22 cellular contexts compared by ENCODE assay signal in genomic region chr7:106029941-106030340, GRCh38.
DNase-seq lines count a peak whose midpoint lies in the region; ATAC-seq and TF ChIP-seq lines count a peak whose summit lies in the region.
"Had no signal": no experiment of that assay in that cellular context is flagged by ENCODE, and none has a peak within 500 bp of the region (broad histone marks: within the 10 kb centered on the region; RNA-seq: fewer than 3 reads in every experiment).

No MANE protein-coding gene starts in this region.

- H3K9me3 ChIP-seq in MM.1S (replicated peaks; ENCODE audit: insufficient read depth, low read length), result no peaks in the 10 kb centered on the region
- H3K9me3 ChIP-seq: neutrophil, tibial artery had no signal

- in situ Hi-C loops in brain microvascular endothelial cell (cut with HindIII; ENCODE audit: low pct_ligation_motif_present, low sequenced_read_pairs), result loop anchor here (25.0 kb wide), 1 partner anchor 268 kb away; no protein-coding TSS in a partner anchor

- H3K4me2 ChIP-seq in MM.1S (ENCODE audit: low read depth, low read length), result no peak overlapping the region
- H3K4me2 ChIP-seq: A549 had no signal

- DNase-seq in NCI-H82 (lab: John Stamatoyannopoulos, UW), result peak; percentile 34
- DNase-seq in NCI-H82 treated with DMSO at 0.1 percent for 48 hours (lab: John Stamatoyannopoulos, UW; ENCODE audit: unreplicated experiment), result no peak
- no peak for DNase-seq in MM.1S
- no peak for DNase-seq in brain microvascular endothelial cell
- no peak for DNase-seq in activated CD8-positive, alpha-beta memory T cell treated with anti-CD3 and anti-CD28 coated beads, Interleukin-2, amount 50 U/mL, for 4 hours
- DNase-seq: activated B cell treated with CpG ODN at 0.5 μM for 24 hours; activated CD8-positive, alpha-beta T cell treated with anti-CD3 and anti-CD28 coated beads, Interleukin-2, amount 10 ng/mL, durations not matched to agents 7 days and 5 days; activated T-cell treated with anti-CD3 and anti-CD28 coated beads, Interleukin-2, amount 50 U/mL, for 48 hours; C1 segment of cervical spinal cord; DMS79; left ventricle myocardium inferior; NCI-H1694; NCI-H345; SHP77; stimulated activated CD4-positive, alpha-beta T cell treated with anti-CD3 and anti-CD28 coated beads, Interleukin-12 subunit alpha, Interleukin-12 subunit beta, amount 100 ng/mL, for 4 hours; tibial artery had no signal

- no peak overlapping the region for H2AFZ ChIP-seq in MM.1S (ENCODE audit: low read length)

- H3K4me3 ChIP-seq in MM.1S (ENCODE audit: low read length) (no peak overlapping the region), brain microvascular endothelial cell (ENCODE audit: low read depth, low read length) (no peak overlapping the region)
- H3K4me3 ChIP-seq: A549, left ventricle myocardium inferior, tibial artery had no signal

- H3F3A ChIP-seq in MM.1S (ENCODE audit: insufficient read depth, low read length), result no peaks in the 10 kb centered on the region; the same call in 1 of the 2 replicates

- H4K20me1 ChIP-seq in MM.1S (ENCODE audit: insufficient read depth, low read length), result no peaks in the 10 kb centered on the region

- H3K36me3 ChIP-seq in MM.1S (replicated peaks; ENCODE audit: insufficient read depth, low read length) (no peaks in the 10 kb centered on the region), brain microvascular endothelial cell (replicated peaks) (no peaks in the 10 kb centered on the region)
- H3K36me3 ChIP-seq: left ventricle myocardium inferior, neutrophil, tibial artery had no signal

- H3K4me1 ChIP-seq in MM.1S (ENCODE audit: low read length), result 0 out of 2 replicates have a peak, but pooled peaks cover 4% of the 10 kb centered on the region
- H3K4me1 ChIP-seq: A549 had no signal

- no peaks in the 10 kb centered on the region for H3K79me2 ChIP-seq in MM.1S (ENCODE audit: low read length)

- H3K27me3 ChIP-seq in MM.1S (replicated peaks; ENCODE audit: insufficient read depth, low read length) (no peaks in the 10 kb centered on the region), brain microvascular endothelial cell (replicated peaks) (peaks cover 6% of the 10 kb centered on the region)
- H3K27me3 ChIP-seq: tibial artery had no signal

- no peak overlapping the region for H3K27ac ChIP-seq in MM.1S (ENCODE audit: low read length)
- H3K27ac ChIP-seq in brain microvascular endothelial cell, result no peak overlapping the region
- H3K27ac ChIP-seq: A549, left ventricle myocardium inferior, neutrophil, tibial artery had no signal

- no peaks in the 10 kb centered on the region for H3K9me2 ChIP-seq in MM.1S (replicated peaks; ENCODE audit: insufficient read depth, low read length)

- no peak overlapping the region for H3K9ac ChIP-seq in MM.1S (ENCODE audit: low read length)

- TF ChIP-seq CTCF in MM.1S (IDR thresholded peaks at IDR 0.05; ENCODE audit: low read length) (peak; percentile 21; the same call in 1 of the 2 replicates), brain microvascular endothelial cell (IDR thresholded peaks at IDR 0.05; ENCODE audit: low read depth, low read length, missing control alignments) (peak; percentile 19)

- ATAC-seq in GM18517 (IDR thresholded peaks at IDR 0.05; ENCODE audit: unreplicated experiment), result no peak
- no peak for ATAC-seq in HG03565 (IDR thresholded peaks at IDR 0.05; ENCODE audit: unreplicated experiment)
- ATAC-seq in GM21825 (IDR thresholded peaks at IDR 0.05; ENCODE audit: unreplicated experiment), result no peak
- ATAC-seq: activated CD8-positive, alpha-beta T cell treated with anti-CD3 and anti-CD28 coated beads, Interleukin-2, amount 10 ng/mL, durations not matched to agents 7 days and 5 days; activated naive CD4-positive, alpha-beta T cell treated with anti-CD3 and anti-CD28 coated beads, Interleukin-2, amount 50 U/mL, for 72 hours had no signal
